In the genomic region with DNA sequence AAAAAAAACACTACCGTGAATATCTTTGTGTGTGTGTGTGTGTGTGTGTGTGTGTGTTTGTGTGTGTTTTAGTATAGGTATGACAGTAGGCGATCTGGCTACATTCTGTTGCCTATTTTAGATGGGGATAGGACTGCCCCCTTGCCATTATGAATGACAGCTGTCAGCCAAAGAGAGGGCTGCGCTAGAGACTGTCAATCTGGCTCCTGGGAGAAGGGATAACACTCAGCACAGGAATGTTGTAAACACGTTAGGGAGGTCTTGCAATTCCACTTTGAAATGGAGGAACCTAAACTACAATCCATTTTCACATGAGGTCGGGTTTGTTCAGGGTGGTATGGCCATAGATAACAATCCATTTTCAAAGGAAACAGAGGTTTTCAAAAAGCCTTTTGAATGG, we compare ENCODE assay signal across 23 cellular contexts. TPM values are rescaled to one million over a fixed set of nuclear protein-coding genes. Genes with fewer than 3 reads are reported as not detected.
"Had no signal": no experiment of that assay in that cellular context is flagged by ENCODE, and none has a peak within 500 bp of the region (broad histone marks: within the 10 kb centered on the region; RNA-seq: fewer than 3 reads in every experiment).

No MANE protein-coding gene starts in this region.

- H3K27ac ChIP-seq: foreskin keratinocyte, hepatocyte, left ventricle myocardium inferior, lower lobe of right lung, neutrophil, spleen, tibial artery, vagina had no signal

- H3K9me3 Mint-ChIP-seq: memory B cell; nephron progenitor cell; stimulated activated naive CD8-positive, alpha-beta T cell treated with anti-CD3 and anti-CD28 coated beads, Interleukin-15, Interleukin-2, amounts not matched to agents 100 ng/mL and 50 ng/mL, for 24 hours had no signal

- H3K9me3 ChIP-seq: left ventricle myocardium inferior, lower lobe of right lung, neutrophil, spleen, tibial artery, upper lobe of right lung, vagina had no signal

- DNase-seq: dermis blood vessel endothelial cell; erythroblast; foreskin keratinocyte; kidney; left cardiac atrium; left ventricle myocardium inferior; lower lobe of right lung; naive thymus-derived CD4-positive, alpha-beta T cell; nephron progenitor cell; posterior cingulate gyrus; spleen; stimulated activated CD4-positive, alpha-beta T cell treated with anti-CD3 and anti-CD28 coated beads, Interleukin-15, amount 100 ng/mL, for 24 hours; stimulated activated CD4-positive, alpha-beta T cell treated with anti-CD3 and anti-CD28 coated beads, Interleukin-1b, Interleukin-23, amount 100 ng/mL, for 48 hours; stimulated activated CD4-positive, alpha-beta T cell treated with anti-CD3 and anti-CD28 coated beads, Interleukin-4, amount 100 ng/mL, for 24 hours; tibial artery; upper lobe of right lung had no signal

- H3K4me3 Mint-ChIP-seq: memory B cell; naive thymus-derived CD4-positive, alpha-beta T cell; nephron progenitor cell; stimulated activated memory B cell treated with anti-CD40 and anti-IgM and Interleukin-4, amounts not matched to agents 10 μg/mL and 1 μg/mL and 100 μg/mL, for 72 hours; stimulated activated naive CD8-positive, alpha-beta T cell treated with anti-CD3 and anti-CD28 coated beads, Interleukin-15, Interleukin-2, amounts not matched to agents 100 ng/mL and 50 ng/mL, for 24 hours had no signal

- ATAC-seq: foreskin keratinocyte; left cardiac atrium; lower lobe of right lung; naive thymus-derived CD4-positive, alpha-beta T cell; sciatic nerve; stimulated activated memory B cell treated with anti-CD40 and anti-IgM and Interleukin-4, amounts not matched to agents 10 μg/mL and 1 μg/mL and 100 μg/mL, for 72 hours; upper lobe of right lung had no signal

- H3K4me2 ChIP-seq: hepatocyte had no signal

- H3K79me2 ChIP-seq: hepatocyte had no signal

- H3K36me3 Mint-ChIP-seq: naive thymus-derived CD4-positive, alpha-beta T cell; stimulated activated memory B cell treated with anti-CD40 and anti-IgM and Interleukin-4, amounts not matched to agents 10 μg/mL and 1 μg/mL and 100 μg/mL, for 72 hours had no signal

- H3K27ac Mint-ChIP-seq: memory B cell; naive thymus-derived CD4-positive, alpha-beta T cell; nephron progenitor cell; stimulated activated memory B cell treated with anti-CD40 and anti-IgM and Interleukin-4, amounts not matched to agents 10 μg/mL and 1 μg/mL and 100 μg/mL, for 72 hours; stimulated activated naive CD8-positive, alpha-beta T cell treated with anti-CD3 and anti-CD28 coated beads, Interleukin-15, Interleukin-2, amounts not matched to agents 100 ng/mL and 50 ng/mL, for 24 hours had no signal

- H3K4me3 ChIP-seq: hepatocyte, left ventricle myocardium inferior, lower lobe of right lung, spleen, tibial artery, upper lobe of right lung, vagina had no signal

- H3K4me1 Mint-ChIP-seq: naive thymus-derived CD4-positive, alpha-beta T cell had no signal

- H3K27me3 ChIP-seq: foreskin keratinocyte, hepatocyte, tibial artery, upper lobe of right lung, vagina had no signal

- H3K36me3 ChIP-seq: left ventricle myocardium inferior, lower lobe of right lung, neutrophil, spleen, tibial artery, upper lobe of right lung, vagina had no signal

- H2AFZ ChIP-seq: hepatocyte had no signal

- H3K4me1 ChIP-seq: spleen, tibial artery, upper lobe of right lung, vagina had no signal

RNA-seq across cellular contexts. Expression of gene ETV5, which starts 14.1 kb away (rescaled TPM):
- polyA plus RNA-seq: naive thymus-derived CD4-positive, alpha-beta T cell had no signal
